ENCODE assay signal across 8 cellular contexts in the genomic region with DNA sequence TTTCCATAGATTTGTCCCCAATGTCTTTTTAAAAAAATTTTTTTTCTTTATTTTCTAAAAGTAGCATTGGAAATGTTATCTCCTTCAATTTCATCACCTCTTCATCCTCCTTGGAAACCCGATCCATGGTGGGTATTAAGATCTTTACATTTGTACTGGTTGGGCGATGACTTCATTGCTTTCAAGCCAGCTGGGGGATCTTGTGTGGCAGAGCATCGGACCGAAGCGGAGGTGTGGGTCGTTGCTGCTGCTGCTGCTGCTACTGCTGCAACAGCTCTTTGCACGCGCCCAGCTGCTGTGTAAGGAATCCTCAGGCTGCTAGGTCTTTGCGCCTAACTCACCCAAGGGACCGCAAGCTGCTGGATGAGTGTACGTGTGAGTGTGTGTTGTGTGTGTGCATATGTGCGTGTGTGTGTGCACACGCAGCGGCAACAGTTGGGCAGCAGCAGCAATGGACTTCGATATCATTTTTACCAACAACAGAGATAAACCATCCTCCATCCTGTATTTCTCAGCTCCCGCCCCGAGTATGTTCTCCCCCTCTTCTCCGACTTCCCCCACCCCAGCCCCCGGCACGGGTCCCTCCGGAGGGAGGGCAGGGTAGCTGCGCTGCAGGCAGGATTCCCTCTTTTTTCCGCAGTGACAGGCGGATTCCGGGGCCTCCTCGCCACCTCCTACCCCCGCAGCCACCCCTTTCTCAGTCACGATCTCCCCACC. TPM values are rescaled to one million over a fixed set of nuclear protein-coding genes. Genes with fewer than 3 reads are reported as not detected.
DNase-seq lines count a peak whose midpoint lies in the region; ATAC-seq, FAIRE-seq and TF ChIP-seq lines count a peak whose summit lies in the region.

No MANE protein-coding gene starts in this region.

- peak overlapping the region; percentile 66 for H3K4me3 ChIP-seq in AG04450 (ENCODE audit: low read depth, low read length)
- peak overlapping the region; percentile 43 to 72 (median 53) for H3K4me3 ChIP-seq in right lobe of liver

- DNase-seq in AG04450 (ENCODE audit: low read depth, low spot score) (peak; percentile 36), GM19239 (ENCODE audit: insufficient read length, low spot score) (no peak), M059J (ENCODE audit: low read depth) (peak; percentile 45), dermis blood vessel endothelial cell (peak; percentile 33), right lobe of liver (peak in 1 of 3 donors; percentile 22), posterior vena cava (ENCODE audit: low spot score) (no peak)
- peak; percentile 19 for DNase-seq in stimulated activated naive CD8-positive, alpha-beta T cell treated with anti-CD3 and anti-CD28 coated beads, Interleukin-15, Interleukin-2, amounts not matched to agents 100 U/mL and 50 U/mL, for 24 hours

- CTCF ChIA-PET in AG04450 (lab: Charles Lee), result no interaction called here

- no peaks in the 10 kb centered on the region for H3K36me3 ChIP-seq in right lobe of liver

- H3K4me1 ChIP-seq in right lobe of liver, result no peaks in the 10 kb centered on the region

- H3K27me3 ChIP-seq in AG04450 (ENCODE audit: control insufficient read depth, insufficient read depth, low read length) (no peaks in the 10 kb centered on the region), right lobe of liver (no peaks in the 10 kb centered on the region)

- peak; percentile 86 for FAIRE-seq in GM19239 (lab: Jason Lieb, UNC)

- H3K27ac ChIP-seq in AG04450 (ENCODE audit: low read depth, low read length) (peak overlapping the region; percentile 65), VCaP (peak overlapping the region; percentile 36; the same call in 1 of the 2 replicates), right lobe of liver (no peak overlapping the region)

- WGBS in right lobe of liver (ENCODE audit: insufficient coverage, low coverage, low lambda C conversion rate, missing lambda C conversion rate), result 16% methylated on average over 20 of the region's 28 CpGs

- TF ChIP-seq CTCF in AG04450 (IDR thresholded peaks at IDR 0.05; ENCODE audit: low read depth, low read length) (no peak), VCaP (conservative IDR thresholded peaks at IDR 0.05) (no peak), right lobe of liver (IDR thresholded peaks at IDR 0.05) (no peak)

- peak in 3 of 4 donors; percentile 2 to 16 (median 14) for ATAC-seq in right lobe of liver
- no peak for ATAC-seq in stimulated activated naive CD8-positive, alpha-beta T cell treated with anti-CD3 and anti-CD28 coated beads, Interleukin-15, Interleukin-2, amounts not matched to agents 100 U/mL and 50 U/mL, for 24 hours

- no peaks in the 10 kb centered on the region for H3K9me3 ChIP-seq in AG04450 (ENCODE audit: control insufficient read depth, insufficient read depth, low read length)
- no peaks in the 10 kb centered on the region for H3K9me3 ChIP-seq in right lobe of liver

- intact Hi-C loops in right lobe of liver (cut with DNase I), result no loop called here
- intact Hi-C loops in posterior vena cava (cut with DNase I), result loop anchor here in 1 of 2 donors (5.0 kb wide), 1 partner anchor 468 kb away; no protein-coding TSS in a partner anchor

- POLR2A ChIA-PET in AG04450 (lab: Yijun Ruan, JAX), result no interaction called here

- no peak for TF ChIP-seq POLR2A in right lobe of liver (IDR thresholded peaks at IDR 0.05)

RNA-seq across cellular contexts. Expression of a gene that starts 0.8 kb away (rescaled TPM):
- polyA plus RNA-seq in AG04450 (2011; rRNA removed), result 9.6 and 13.3 TPM in 2 replicates
- polyA minus RNA-seq in AG04450 (2011; rRNA and poly(A)+ RNA removed), result 21.4 and 23.6 TPM in 2 replicates
- total RNA-seq in M059J (2014; rRNA removed; shearing (Covaris generic)), result 3.0 and 4.4 TPM in 2 replicates
- total RNA-seq in dermis blood vessel endothelial cell (6.0 and 6.2 TPM in 2 replicates), right lobe of liver (1 to 10 TPM; 1.7 to 3.1 (median 2.4) TPM), posterior vena cava (10 to 100 TPM in 1 of 2 donors, 1 to 10 TPM in 1; 9.9 to 17.2 TPM)

Comparison
In these comparisons a context has a peak if more than half of its experiments do, and no peak if none do; other contexts are left out.
1. DNase-seq: peak in AG04450 (single experiment), M059J (single experiment), dermis blood vessel endothelial cell (single experiment) and stimulated activated naive CD8-positive, alpha-beta T cell treated with anti-CD3 and anti-CD28 coated beads, Interleukin-15, Interleukin-2, amounts not matched to agents 100 U/mL and 50 U/mL, for 24 hours (single experiment); none in GM19239 (single experiment) and posterior vena cava (single experiment).
2. H3K27ac ChIP-seq: peak in AG04450 (single experiment) and VCaP (single experiment); none in right lobe of liver (0 of 3).